Comparison of ENCODE assay signal across 6 cellular contexts in the genomic region with DNA sequence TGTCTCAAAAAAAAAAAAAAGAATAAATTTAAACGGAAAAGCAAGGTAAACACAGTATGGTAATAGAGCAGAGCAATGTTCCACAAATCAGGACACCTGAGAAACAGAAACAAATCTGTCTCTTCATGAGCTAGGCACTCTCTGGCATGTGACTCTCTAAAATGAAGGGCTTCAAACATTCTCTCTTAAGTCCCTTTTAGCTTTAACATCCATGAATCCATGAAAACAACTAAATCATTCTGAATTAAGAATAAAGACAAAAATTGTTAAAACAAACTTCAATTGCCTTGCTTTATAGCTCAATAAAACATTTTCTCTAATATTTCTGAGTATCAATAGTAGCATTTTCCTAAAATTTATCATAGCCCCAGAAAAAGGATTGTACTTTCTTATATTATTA.
"Had no signal": no experiment of that assay in that cellular context is flagged by ENCODE, and none has a peak within 500 bp of the region (broad histone marks: within the 10 kb centered on the region; RNA-seq: fewer than 3 reads in every experiment).

No MANE protein-coding gene starts in this region.

- DNase-seq: GM23248, GOT3, H7, H9, HCEC 1CT, HFFc6 had no signal
